Comparison of ENCODE assay signal across 31 cellular contexts in the genomic region with DNA sequence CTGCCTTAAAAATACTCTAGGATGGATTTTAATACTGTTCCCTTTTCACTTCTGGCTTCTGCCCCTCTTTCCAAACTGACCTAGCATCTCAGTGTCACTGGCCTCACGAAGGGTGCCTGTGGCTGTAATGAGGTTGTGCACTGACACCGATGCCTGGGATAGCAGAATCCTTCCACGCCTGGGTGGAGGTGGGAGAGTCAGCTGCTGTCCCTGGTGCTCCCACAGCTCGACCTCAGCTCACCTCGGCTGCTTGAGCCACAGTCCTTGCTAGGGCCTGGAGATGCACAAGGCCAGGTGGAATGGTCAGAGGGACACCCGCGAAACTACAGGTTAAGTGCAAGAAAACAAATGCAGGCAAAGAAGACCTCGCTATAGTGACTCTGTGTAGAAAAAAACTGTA.
"Had no signal": no experiment of that assay in that cellular context is flagged by ENCODE, and none has a peak within 500 bp of the region (broad histone marks: within the 10 kb centered on the region; RNA-seq: fewer than 3 reads in every experiment).

No MANE protein-coding gene starts in this region.

- H3K9me3 Mint-ChIP-seq: immature natural killer cell; mesothelial cell of epicardium; naive B cell; natural killer cell; stimulated activated naive B cell treated with anti-CD40 and anti-IgM and Interleukin-4, amounts not matched to agents 10 μg/mL and 1 μg/mL and 100 μg/mL, for 72 hours had no signal

- ATAC-seq: left colon; natural killer cell; pancreas; right cardiac atrium; sciatic nerve; stimulated activated naive B cell treated with anti-CD40 and anti-IgM and Interleukin-4, amounts not matched to agents 10 μg/mL and 1 μg/mL and 100 μg/mL, for 72 hours; stimulated activated naive CD8-positive, alpha-beta T cell treated with anti-CD3 and anti-CD28 coated beads, Interleukin-15, Interleukin-2, amounts not matched to agents 100 U/mL and 50 U/mL, for 24 hours; upper lobe of right lung had no signal

- H3K27me3 Mint-ChIP-seq: naive B cell; stimulated activated naive B cell treated with anti-CD40 and anti-IgM and Interleukin-4, amounts not matched to agents 10 μg/mL and 1 μg/mL and 100 μg/mL, for 72 hours had no signal

- H3K4me3 ChIP-seq: left ventricle myocardium inferior, lung, pancreas, prostate gland, skin epidermis, stomach, testis, thyroid gland, upper lobe of right lung, uterus had no signal

- H3K27ac ChIP-seq: left ventricle myocardium inferior, pancreas, prostate gland, skin epidermis, stomach, testis, thyroid gland, upper lobe of right lung, uterus had no signal

- H3K4me1 ChIP-seq: left ventricle myocardium inferior, pancreas, prostate gland, stomach, testis, thyroid gland, upper lobe of right lung, uterus had no signal

- FAIRE-seq: islet of Langerhans, pancreas had no signal

- H3K27ac Mint-ChIP-seq: immature natural killer cell; mesothelial cell of epicardium; naive B cell; natural killer cell; stimulated activated naive B cell treated with anti-CD40 and anti-IgM and Interleukin-4, amounts not matched to agents 10 μg/mL and 1 μg/mL and 100 μg/mL, for 72 hours had no signal

- DNase-seq: hypothalamus; immature natural killer cell; kidney; left colon; left ventricle myocardium inferior; mesendoderm; naive B cell; natural killer cell; nucleus accumbens; posterior cingulate gyrus; retina; right cardiac atrium; stimulated activated CD4-positive, alpha-beta T cell treated with anti-CD3 and anti-CD28 coated beads, Interleukin-12 subunit alpha, Interleukin-12 subunit beta, amount 100 ng/mL, for 4 hours; stimulated activated CD4-positive, alpha-beta T cell treated with anti-CD3 and anti-CD28 coated beads, Interleukin-15, amount 100 ng/mL, for 24 hours; stimulated activated CD4-positive, alpha-beta T cell treated with anti-CD3 and anti-CD28 coated beads, Interleukin-2, amount 100 ng/mL, for 24 hours; stimulated activated CD4-positive, alpha-beta T cell treated with anti-CD3 and anti-CD28 coated beads, Interleukin-4, amount 100 ng/mL, for 1 hour; stimulated activated naive B cell treated with anti-CD40 and anti-IgM and Interleukin-4, amounts not matched to agents 10 μg/mL and 1 μg/mL and 100 μg/mL, for 72 hours; stimulated activated naive CD8-positive, alpha-beta T cell treated with anti-CD3 and anti-CD28 coated beads, Interleukin-15, Interleukin-2, amounts not matched to agents 100 U/mL and 50 U/mL, for 24 hours; stomach; testis; trophoblast cell; upper lobe of right lung; uterus had no signal

- H3K4me1 Mint-ChIP-seq: immature natural killer cell, mesothelial cell of epicardium had no signal

- H3K36me3 Mint-ChIP-seq: immature natural killer cell; mesothelial cell of epicardium; naive B cell; natural killer cell; stimulated activated naive B cell treated with anti-CD40 and anti-IgM and Interleukin-4, amounts not matched to agents 10 μg/mL and 1 μg/mL and 100 μg/mL, for 72 hours had no signal

- H3K36me3 ChIP-seq: left ventricle myocardium inferior, pancreas, prostate gland, stomach, thyroid gland, upper lobe of right lung, uterus had no signal

- H3K4me3 Mint-ChIP-seq: immature natural killer cell; mesothelial cell of epicardium; naive B cell; natural killer cell; stimulated activated naive B cell treated with anti-CD40 and anti-IgM and Interleukin-4, amounts not matched to agents 10 μg/mL and 1 μg/mL and 100 μg/mL, for 72 hours had no signal

- H3K9me3 ChIP-seq: left ventricle myocardium inferior, pancreas, prostate gland, stomach, testis, thyroid gland, upper lobe of right lung, uterus had no signal
